1 cellular context compared by ENCODE assay signal in genomic region chr3:181730364-181730763, GRCh38.
TF ChIP-seq lines count a peak whose summit lies in the region.

No MANE protein-coding gene starts in this region.

TF ChIP-seq in H1, 55 proteins besides CTCF, POLR2A, EP300 and RAD21 (continued from another document):
- peak; percentile 56; the same call in 1 of the 2 replicates for TF ChIP-seq CEBPB (IDR thresholded peaks at IDR 0.05; ENCODE audit: low read depth, low read length)
- no peak for TF ChIP-seq PHF8 (conservative IDR thresholded peaks at IDR 0.05; ENCODE audit: low read depth, low read length)
